25 cellular contexts compared by ENCODE assay signal in genomic region chrX:30975467-30975866, GRCh38.
DNase-seq lines count a peak whose midpoint lies in the region; ATAC-seq, FAIRE-seq and TF ChIP-seq lines count a peak whose summit lies in the region.
"Had no signal": no experiment of that assay in that cellular context is flagged by ENCODE, and none has a peak within 500 bp of the region (broad histone marks: within the 10 kb centered on the region; RNA-seq: fewer than 3 reads in every experiment).

No MANE protein-coding gene starts in this region.

- intact Hi-C loops in HepG2 (cut with micrococcal nuclease; ENCODE audit: unreplicated experiment): loop anchor here (1.0 to 10.0 kb wide), 4 partner anchors 17 to 249 kb away; partner anchors contain the start of gene TAB3
- intact Hi-C loops in heart right ventricle (cut with DNase I): no loop called here

- no peak overlapping the region for H3K4me2 ChIP-seq in A549
- H3K4me2 ChIP-seq in HepG2 (ENCODE audit: low read depth, low read length): peak overlapping the region; percentile 32; the same call in 1 of the 2 replicates
- H3K4me2 ChIP-seq: BLaER1 treated with 17β-estradiol and CSF1 and Interleukin-3, amounts not matched to agents 10 nM and 100 nM had no signal

- H3K4me3 Mint-ChIP-seq in naive thymus-derived CD8-positive, alpha-beta T cell: no peak overlapping the region
- H3K4me3 Mint-ChIP-seq: CD14-positive monocyte; CD4-positive, alpha-beta T cell had no signal

- TF ChIP-seq POLR2A in A549 (IDR thresholded peaks at IDR 0.05; ENCODE audit: low read length) (no peak), HepG2 (IDR thresholded peaks at IDR 0.05; ENCODE audit: insufficient read depth in 1 of 2, low read depth in 2 of 2, low read length in 2 of 2) (no peak)

- TF ChIP-seq RAD21 in A549 (conservative IDR thresholded peaks at IDR 0.05 in 1 of 2, IDR thresholded peaks at IDR 0.05 in 1 of 2): no peak
- TF ChIP-seq RAD21 in HepG2 (CRISPR knock-in tag; IDR thresholded peaks at IDR 0.05): no peak

- no peak for DNase-seq in A549 (ENCODE audit: low read depth in 1 of 2, low spot score in 1 of 2)
- DNase-seq in bronchial epithelial cell (ENCODE audit: low read depth): no peak
- peak; percentile 70 for DNase-seq in HepG2 (ENCODE audit: low spot score)
- DNase-seq in heart right ventricle: no peak
- DNase-seq in naive thymus-derived CD8-positive, alpha-beta T cell: no peak
- DNase-seq: ACHN; AML-193; BE2C; Calu3; CD4-positive, alpha-beta T cell; COR-L47; DMS53; DMS79 treated with DMSO at 0.1 percent for 48 hours; GF-D8; GM23248; H7; HCEC 1CT had no signal

- TF ChIP-seq CTCF in A549 (IDR thresholded peaks at IDR 0.05): no peak
- TF ChIP-seq CTCF in bronchial epithelial cell (IDR thresholded peaks at IDR 0.05; ENCODE audit: insufficient read depth, low read length, severe bottlenecking): no peak
- no peak for TF ChIP-seq CTCF in HepG2 (CRISPR knock-in tag; IDR thresholded peaks at IDR 0.05)
- TF ChIP-seq CTCF in heart right ventricle (IDR thresholded peaks at IDR 0.05): no peak

- H3K27me3 Mint-ChIP-seq in naive thymus-derived CD8-positive, alpha-beta T cell: peaks cover 0 to 4% (median 0%) of the 10 kb centered on the region in 5 donors
- H3K27me3 Mint-ChIP-seq: CD4-positive, alpha-beta T cell had no signal

- no peaks in the 10 kb centered on the region for H3K27me3 ChIP-seq in bronchial epithelial cell (ENCODE audit: control insufficient read depth, insufficient read depth, low read length)
- H3K27me3 ChIP-seq in HepG2 (ENCODE audit: control insufficient read depth in 1 of 2, insufficient read depth in 2 of 2, low read length in 2 of 2): no peaks in the 10 kb centered on the region
- peaks cover 0 to 17% (median 0%) of the 10 kb centered on the region in 7 donors for H3K27me3 ChIP-seq in heart right ventricle
- H3K27me3 ChIP-seq: BE2C had no signal

- no peak overlapping the region for H2AFZ ChIP-seq in HepG2 (ENCODE audit: low read length)
- H2AFZ ChIP-seq: GM23248 had no signal

- H3K4me1 Mint-ChIP-seq in naive thymus-derived CD8-positive, alpha-beta T cell: peaks cover 4 to 17% (median 9%) of the 10 kb centered on the region in 4 donors

- no peaks in the 10 kb centered on the region for H3K36me3 Mint-ChIP-seq in naive thymus-derived CD8-positive, alpha-beta T cell
- H3K36me3 Mint-ChIP-seq: CD14-positive monocyte had no signal

- H4K20me1 ChIP-seq in HepG2 (ENCODE audit: insufficient read depth, low read length): no peaks in the 10 kb centered on the region
- H4K20me1 ChIP-seq: BLaER1 treated with 17β-estradiol and CSF1 and Interleukin-3, amounts not matched to agents 10 nM and 100 nM had no signal

- POLR2A ChIA-PET in A549 (lab: Yijun Ruan, JAX) (no interaction called here), HepG2 (lab: Yijun Ruan, JAX) (interaction anchor here (1.1 kb wide), 1 partner anchor 17 kb away, joined by 3 read pairs; no protein-coding TSS in a partner anchor)
- POLR2A ChIA-PET in naive thymus-derived CD8-positive, alpha-beta T cell (lab: Charles Lee): no interaction called here

- H3K36me3 ChIP-seq in bronchial epithelial cell (ENCODE audit: control insufficient read depth, insufficient read depth, low read length) (no peaks in the 10 kb centered on the region), HepG2 (replicated peaks in 1 of 2; ENCODE audit: control insufficient read depth in 1 of 2, insufficient read depth in 2 of 2, low read length in 2 of 2) (no peaks in the 10 kb centered on the region), heart right ventricle (no peaks in the 10 kb centered on the region)
- H3K36me3 ChIP-seq: BE2C; BLaER1 treated with 17β-estradiol and CSF1 and Interleukin-3, amounts not matched to agents 10 nM and 100 nM had no signal

- H3K27ac Mint-ChIP-seq in naive thymus-derived CD8-positive, alpha-beta T cell: no peak overlapping the region
- H3K27ac Mint-ChIP-seq: CD14-positive monocyte; CD4-positive, alpha-beta T cell had no signal

- peaks cover 0 to 3% (median 0%) of the 10 kb centered on the region in 9 donors for H3K9me3 Mint-ChIP-seq in naive thymus-derived CD8-positive, alpha-beta T cell
- H3K9me3 Mint-ChIP-seq: CD4-positive, alpha-beta T cell had no signal

- no peak for ATAC-seq in A549
- ATAC-seq in HepG2: peak; percentile 86
- ATAC-seq in heart right ventricle: no peak
- no peak for ATAC-seq in naive thymus-derived CD8-positive, alpha-beta T cell
- no peak for ATAC-seq in GM18502 (IDR thresholded peaks at IDR 0.05; ENCODE audit: poor library complexity, unreplicated experiment)

- H3K4me3 ChIP-seq in A549 (no peak overlapping the region), bronchial epithelial cell (ENCODE audit: low read depth, low read length) (no peak overlapping the region), HepG2 (replicated peaks in 1 of 3; ENCODE audit: insufficient read depth in 1 of 3, low read depth in 2 of 3, low read length in 3 of 3) (no peak overlapping the region), heart right ventricle (no peak overlapping the region)
- H3K4me3 ChIP-seq: BLaER1 treated with 17β-estradiol and CSF1 and Interleukin-3, amounts not matched to agents 10 nM and 100 nM; GM23248 had no signal

- BruUV-seq in HepG2 (replicated peaks; lab: Mats Ljungman, UMichigan): no TSS peak

- H3K79me2 ChIP-seq in HepG2 (ENCODE audit: insufficient read depth, low read length): no peaks in the 10 kb centered on the region

- no peaks in the 10 kb centered on the region for H3K9me3 ChIP-seq in A549
- H3K9me3 ChIP-seq in HepG2 (ENCODE audit: low read length): no peaks in the 10 kb centered on the region
- H3K9me3 ChIP-seq in heart right ventricle: no peaks in the 10 kb centered on the region
- H3K9me3 ChIP-seq: BE2C had no signal

- CTCF ChIA-PET in A549 (lab: Yijun Ruan, JAX): no interaction called here
- CTCF ChIA-PET in HepG2 (lab: Yijun Ruan, JAX; ENCODE audit: low intra/inter-chr PET ratio, low total read pairs): no interaction called here

- in situ Hi-C loops in HepG2 (cut with HindIII; ENCODE audit: extremely low pct_ligation_motif_present, low pct_unique_long_range_greater_than_20kb): no loop called here

- TF ChIP-seq EP300 in A549 (IDR thresholded peaks at IDR 0.05) (no peak), HepG2 (IDR thresholded peaks at IDR 0.05; ENCODE audit: low read depth in 2 of 2, low read length in 2 of 2) (peak in 1 of 2 experiments; percentile 66; a peak in 2 of 4 replicates), HepG2 (CRISPR knock-in tag; IDR thresholded peaks at IDR 0.05; ENCODE audit: borderline replicate concordance) (no peak)

- FAIRE-seq in A549 (lab: Jason Lieb, UNC): peak; percentile 93
- FAIRE-seq in bronchial epithelial cell (lab: Jason Lieb, UNC): peak; percentile 62
- FAIRE-seq in HepG2 (lab: Jason Lieb, UNC): peak; percentile 63
- FAIRE-seq: A204.1, GM12891, GM19239, H1 had no signal

- H3K27ac ChIP-seq in A549 (no peak overlapping the region), HepG2 (ENCODE audit: extremely low read length, insufficient read depth, low read length) (peak overlapping the region; percentile 46), heart right ventricle (no peak overlapping the region)
- H3K27ac ChIP-seq: 22Rv1; BLaER1 treated with 17β-estradiol and CSF1 and Interleukin-3, amounts not matched to agents 10 nM and 100 nM; GM23248 had no signal

- no peak overlapping the region for H3K9ac ChIP-seq in HepG2 (ENCODE audit: insufficient read depth, low read depth, low read length)
- H3K9ac ChIP-seq: BLaER1 treated with 17β-estradiol and CSF1 and Interleukin-3, amounts not matched to agents 10 nM and 100 nM; GM23248 had no signal

- H3K4me1 ChIP-seq in A549: no peaks in the 10 kb centered on the region
- H3K4me1 ChIP-seq in HepG2 (ENCODE audit: insufficient read depth, low read length): peaks cover 81% of the 10 kb centered on the region
- no peaks in the 10 kb centered on the region for H3K4me1 ChIP-seq in heart right ventricle
- H3K4me1 ChIP-seq: BE2C had no signal

TF ChIP-seq in A549, 52 proteins besides CTCF, POLR2A, EP300 and RAD21:
- TF ChIP-seq CBX8 (IDR thresholded peaks at IDR 0.05): no peak
- TF ChIP-seq POLR2AphosphoS2 (conservative IDR thresholded peaks at IDR 0.05; ENCODE audit: low read length): no peak
- TF ChIP-seq HEYL (CRISPR knock-in tag; IDR thresholded peaks at IDR 0.05): no peak
- TF ChIP-seq JUN (IDR thresholded peaks at IDR 0.05): no peak
- no peak for TF ChIP-seq CEBPB (IDR thresholded peaks at IDR 0.05)
- TF ChIP-seq ZSCAN20 (CRISPR knock-in tag; IDR thresholded peaks at IDR 0.05): no peak
- TF ChIP-seq MAFK (IDR thresholded peaks at IDR 0.05; ENCODE audit: partially characterized antibody): no peak
- TF ChIP-seq MAZ (IDR thresholded peaks at IDR 0.05; ENCODE audit: borderline replicate concordance, low read depth, low read length): no peak

TF ChIP-seq in HepG2, 621 proteins besides CTCF, POLR2A, EP300 and RAD21 (continues in another document):
- TF ChIP-seq ZMYM4 (CRISPR knock-in tag; IDR thresholded peaks at IDR 0.05) (peak; percentile 50; the same call in 1 of the 2 replicates), ZNF710 (CRISPR knock-in tag; IDR thresholded peaks at IDR 0.05; ENCODE audit: borderline replicate concordance) (peak; percentile 38; the same call in 1 of the 2 replicates), TCF7 (IDR thresholded peaks at IDR 0.05; ENCODE audit: low read depth) (peak; percentile 49; the same call in 1 of the 2 replicates), AGO1 (IDR thresholded peaks at IDR 0.05; ENCODE audit: low read depth, low read length, poor library complexity, severe bottlenecking) (no peak), ZNF775 (CRISPR knock-in tag; IDR thresholded peaks at IDR 0.05; ENCODE audit: borderline replicate concordance) (no peak), FOXA1 (IDR thresholded peaks at IDR 0.05) (no peak), FOXA1 (CRISPR knock-in tag; IDR thresholded peaks at IDR 0.05) (0 out of 2 replicates have a peak, but pooled peaks have one; percentile 32), ZNF644 (CRISPR knock-in tag; IDR thresholded peaks at IDR 0.05; ENCODE audit: low read depth) (peak; percentile 45; the same call in 1 of the 2 replicates), NFE2L2 (IDR thresholded peaks at IDR 0.05; ENCODE audit: low read length) (no peak), POLR2AphosphoS5 (IDR thresholded peaks at IDR 0.05; ENCODE audit: low read depth, low read length) (no peak)

Comparison
In these comparisons a context has a peak if more than half of its experiments do, and no peak if none do; other contexts are left out.
1. Of the 38 proteins assayed by ChIP-seq in both HepG2 and A549: peak only in HepG2: HDAC2; only in A549: none; in both: none; in neither: 35; mixed calls (peak in some experiments, not most) for 2.